Comparison of ENCODE assay signal across 12 cellular contexts in genomic region chrX:78106651-78106986, GRCh38. TPM values are rescaled to one million over a fixed set of nuclear protein-coding genes. Genes with fewer than 3 reads are reported as not detected.
DNase-seq lines count a peak whose midpoint lies in the region; ATAC-seq and TF ChIP-seq lines count a peak whose summit lies in the region.
"Had no signal": no experiment of that assay in that cellular context is flagged by ENCODE, and none has a peak within 500 bp of the region (broad histone marks: within the 10 kb centered on the region; RNA-seq: fewer than 3 reads in every experiment).

No MANE protein-coding gene starts in this region.

- peak overlapping the region; percentile 83 for H3K27ac Mint-ChIP-seq in stimulated activated naive CD8-positive, alpha-beta T cell treated with anti-CD3 and anti-CD28 coated beads, Interleukin-15, Interleukin-2, amounts not matched to agents 100 ng/mL and 50 ng/mL, for 24 hours
- H3K27ac Mint-ChIP-seq in activated CD8-positive, alpha-beta T cell treated with anti-CD3 and anti-CD28 coated beads, Interleukin-2, amount 10 ng/mL, durations not matched to agents 7 days and 5 days, result peak overlapping the region; percentile 95
- H3K27ac Mint-ChIP-seq in osteocyte (ENCODE audit: unreplicated experiment), result no peak overlapping the region

- TF ChIP-seq CTCF in right lobe of liver (IDR thresholded peaks at IDR 0.05) (no peak), osteocyte (IDR thresholded peaks at IDR 0.05) (no peak), mucosa of descending colon (IDR thresholded peaks at IDR 0.05) (no peak)

- ATAC-seq in stimulated activated naive CD8-positive, alpha-beta T cell treated with anti-CD3 and anti-CD28 coated beads, Interleukin-15, Interleukin-2, amounts not matched to agents 100 U/mL and 50 U/mL, for 24 hours, result no peak
- no peak for ATAC-seq in activated CD8-positive, alpha-beta T cell treated with anti-CD3 and anti-CD28 coated beads, Interleukin-2, amount 10 ng/mL, durations not matched to agents 7 days and 5 days
- no peak for ATAC-seq in right lobe of liver
- no peak for ATAC-seq in mucosa of descending colon
- ATAC-seq: left lung had no signal

- H3K4me3 Mint-ChIP-seq in stimulated activated naive CD8-positive, alpha-beta T cell treated with anti-CD3 and anti-CD28 coated beads, Interleukin-15, Interleukin-2, amounts not matched to agents 100 ng/mL and 50 ng/mL, for 24 hours, result peak overlapping the region; percentile 96
- H3K4me3 Mint-ChIP-seq in activated CD8-positive, alpha-beta T cell treated with anti-CD3 and anti-CD28 coated beads, Interleukin-2, amount 10 ng/mL, durations not matched to agents 7 days and 5 days, result peak overlapping the region; percentile 97
- H3K4me3 Mint-ChIP-seq in osteocyte (ENCODE audit: unreplicated experiment), result no peak overlapping the region

- WGBS in right lobe of liver (ENCODE audit: insufficient coverage, low coverage, low lambda C conversion rate, missing lambda C conversion rate), result 89% methylated on average over 1 of the region's 1 CpG

- H3K4me1 ChIP-seq in right lobe of liver (peaks cover 0 to 18% (median 4%) of the 10 kb centered on the region in 4 donors), mucosa of descending colon (ENCODE audit: low read depth) (peaks cover 25% of the 10 kb centered on the region)

- H3K4me3 ChIP-seq in right lobe of liver (peak overlapping the region in 1 of 3 donors; percentile 66), mucosa of descending colon (no peak overlapping the region)

- H3K27me3 ChIP-seq in right lobe of liver, result no peaks in the 10 kb centered on the region
- H3K27me3 ChIP-seq: left lung had no signal

- H3K9me3 ChIP-seq in right lobe of liver, result no peaks in the 10 kb centered on the region
- H3K9me3 ChIP-seq in mucosa of descending colon, result no peaks in the 10 kb centered on the region
- H3K9me3 ChIP-seq: left lung had no signal

- no peak for TF ChIP-seq POLR2A in right lobe of liver (IDR thresholded peaks at IDR 0.05)

- POLR2A ChIA-PET in activated CD8-positive, alpha-beta T cell treated with anti-CD3 and anti-CD28 coated beads, Interleukin-2, amount 10 ng/mL, durations not matched to agents 7 days and 5 days (lab: Charles Lee), result interaction anchor here (0.8 to 1.0 kb wide), 3 partner anchors 11 to 207 kb away, joined by 3 to 4 read pairs (median 3); partner anchors contain the start of genes ATP7A and COX7B

- H3K36me3 ChIP-seq in right lobe of liver (peaks cover 0 to 3% (median 0%) of the 10 kb centered on the region in 4 donors), mucosa of descending colon (ENCODE audit: low read depth) (no peaks in the 10 kb centered on the region)

- intact Hi-C loops in right lobe of liver (cut with DNase I), result no loop called here
- intact Hi-C loops in mucosa of descending colon (cut with DNase I, micrococcal nuclease), result no loop called here

- H3K27ac ChIP-seq in right lobe of liver, result peak overlapping the region in 2 of 3 donors; percentile 93 to 98

- H3K36me3 Mint-ChIP-seq in stimulated activated naive CD8-positive, alpha-beta T cell treated with anti-CD3 and anti-CD28 coated beads, Interleukin-15, Interleukin-2, amounts not matched to agents 100 ng/mL and 50 ng/mL, for 24 hours (ENCODE audit: low read depth), result peaks cover 55% of the 10 kb centered on the region
- peaks cover 67% of the 10 kb centered on the region for H3K36me3 Mint-ChIP-seq in activated CD8-positive, alpha-beta T cell treated with anti-CD3 and anti-CD28 coated beads, Interleukin-2, amount 10 ng/mL, durations not matched to agents 7 days and 5 days (ENCODE audit: low read depth)
- H3K36me3 Mint-ChIP-seq in osteocyte (ENCODE audit: unreplicated experiment), result peaks cover 2% of the 10 kb centered on the region

- no peaks in the 10 kb centered on the region for H3K9me3 Mint-ChIP-seq in stimulated activated naive CD8-positive, alpha-beta T cell treated with anti-CD3 and anti-CD28 coated beads, Interleukin-15, Interleukin-2, amounts not matched to agents 100 ng/mL and 50 ng/mL, for 24 hours
- H3K9me3 Mint-ChIP-seq in activated CD8-positive, alpha-beta T cell treated with anti-CD3 and anti-CD28 coated beads, Interleukin-2, amount 10 ng/mL, durations not matched to agents 7 days and 5 days (ENCODE audit: insufficient read depth), result no peaks in the 10 kb centered on the region
- H3K9me3 Mint-ChIP-seq in osteocyte (ENCODE audit: unreplicated experiment), result peaks cover 15% of the 10 kb centered on the region

- no peak for DNase-seq in stimulated activated naive CD8-positive, alpha-beta T cell treated with anti-CD3 and anti-CD28 coated beads, Interleukin-15, Interleukin-2, amounts not matched to agents 100 U/mL and 50 U/mL, for 24 hours
- DNase-seq in activated CD8-positive, alpha-beta T cell treated with anti-CD3 and anti-CD28 coated beads, Interleukin-2, amount 10 ng/mL, durations not matched to agents 7 days and 5 days, result no peak
- DNase-seq in right lobe of liver (no peak), T-helper 9 cell (no peak), osteocyte (ENCODE audit: extremely low spot score, unreplicated experiment) (no peak), mucosa of descending colon (no peak), A172 (ENCODE audit: low spot score) (no peak)
- DNase-seq: activated gamma-delta T cell treated with Interleukin-2 at 50 U/mL for 16 hours, DMS153, left lung, NCI-H2171 treated with DMSO at 0.1 percent for 48 hours had no signal

- H3K27me3 Mint-ChIP-seq in stimulated activated naive CD8-positive, alpha-beta T cell treated with anti-CD3 and anti-CD28 coated beads, Interleukin-15, Interleukin-2, amounts not matched to agents 100 ng/mL and 50 ng/mL, for 24 hours, result no peaks in the 10 kb centered on the region
- H3K27me3 Mint-ChIP-seq in activated CD8-positive, alpha-beta T cell treated with anti-CD3 and anti-CD28 coated beads, Interleukin-2, amount 10 ng/mL, durations not matched to agents 7 days and 5 days (ENCODE audit: low read depth), result no peaks in the 10 kb centered on the region
- H3K27me3 Mint-ChIP-seq in osteocyte (ENCODE audit: unreplicated experiment), result no peaks in the 10 kb centered on the region

- H3K4me1 Mint-ChIP-seq in stimulated activated naive CD8-positive, alpha-beta T cell treated with anti-CD3 and anti-CD28 coated beads, Interleukin-15, Interleukin-2, amounts not matched to agents 100 ng/mL and 50 ng/mL, for 24 hours (ENCODE audit: low read depth), result peaks cover 59% of the 10 kb centered on the region
- peaks cover 53% of the 10 kb centered on the region for H3K4me1 Mint-ChIP-seq in activated CD8-positive, alpha-beta T cell treated with anti-CD3 and anti-CD28 coated beads, Interleukin-2, amount 10 ng/mL, durations not matched to agents 7 days and 5 days (ENCODE audit: low read depth)
- peaks cover 40% of the 10 kb centered on the region for H3K4me1 Mint-ChIP-seq in osteocyte (ENCODE audit: unreplicated experiment)

- CTCF ChIA-PET in activated CD8-positive, alpha-beta T cell treated with anti-CD3 and anti-CD28 coated beads, Interleukin-2, amount 10 ng/mL, durations not matched to agents 7 days and 5 days (lab: Charles Lee), result no interaction called here

RNA-seq across cellular contexts. Expression of gene PGK1, which starts 2.6 kb away (rescaled TPM):
- total RNA-seq in activated CD8-positive, alpha-beta T cell treated with anti-CD3 and anti-CD28 coated beads, Interleukin-2, amount 10 ng/mL, durations not matched to agents 7 days and 5 days, result 1,000 to 10,000 TPM; 1,137 to 1,152 TPM
- total RNA-seq in right lobe of liver (100 to 1,000 TPM; 144 to 333 (median 184) TPM), osteocyte (157 and 166 TPM in 2 replicates), mucosa of descending colon (100 to 1,000 TPM; 236 to 369 (median 310) TPM)
- 432 and 490 TPM in 2 replicates for total RNA-seq in A172 (2014; rRNA removed; shearing (Covaris generic))

RNA-seq across cellular contexts. Expression of gene TAF9B, which starts 32.8 kb away (rescaled TPM):
- total RNA-seq in activated CD8-positive, alpha-beta T cell treated with anti-CD3 and anti-CD28 coated beads, Interleukin-2, amount 10 ng/mL, durations not matched to agents 7 days and 5 days, result 10 to 100 TPM; 16.6 to 19.0 TPM
- 1 to 10 TPM; 3.3 to 9.6 (median 6.1) TPM for total RNA-seq in right lobe of liver
- total RNA-seq in osteocyte, result 16.9 and 19.9 TPM in 2 replicates
- 10 to 100 TPM in 1 of 3 donors, 1 to 10 TPM in 2; 3.3 to 17.7 (median 8.5) TPM for total RNA-seq in mucosa of descending colon
- total RNA-seq in A172 (2014; rRNA removed; shearing (Covaris generic)), result 55.8 and 62.1 TPM in 2 replicates
